ENCODE assay signal across 11 cellular contexts in genomic region chr6:80029442-80029841, GRCh38. TPM values are rescaled to one million over a fixed set of nuclear protein-coding genes. Genes with fewer than 3 reads are reported as not detected.
DNase-seq lines count a peak whose midpoint lies in the region; ATAC-seq and TF ChIP-seq lines count a peak whose summit lies in the region.
"Had no signal": no experiment of that assay in that cellular context is flagged by ENCODE, and none has a peak within 500 bp of the region (broad histone marks: within the 10 kb centered on the region; RNA-seq: fewer than 3 reads in every experiment).

No MANE protein-coding gene starts in this region.

- no peaks in the 10 kb centered on the region for H3K27me3 ChIP-seq in transverse colon
- no peaks in the 10 kb centered on the region for H3K27me3 ChIP-seq in hepatocyte

- no peaks in the 10 kb centered on the region for H3K9me3 ChIP-seq in transverse colon
- no peaks in the 10 kb centered on the region for H3K9me3 ChIP-seq in hepatocyte (ENCODE audit: low read depth)

- TF ChIP-seq POLR2A in transverse colon (IDR thresholded peaks at IDR 0.05): no peak

- H3K4me2 ChIP-seq in hepatocyte: no peak overlapping the region

- no peaks in the 10 kb centered on the region for H3K9me2 ChIP-seq in hepatocyte (replicated peaks; ENCODE audit: insufficient read depth)

- H3K9me3 Mint-ChIP-seq in type B pancreatic cell: no peaks in the 10 kb centered on the region
- H3K9me3 Mint-ChIP-seq: IgD-negative memory B cell had no signal

- WGBS in transverse colon (ENCODE audit: low coverage in 1 of 2), 2 donors: 65 to 70% methylated on average over 3 of the region's 3 CpGs
- 82% methylated on average over 3 of the region's 3 CpGs for WGBS in hepatocyte (ENCODE audit: low lambda C conversion rate, missing lambda C conversion rate)

- H3K79me2 ChIP-seq in hepatocyte: no peaks in the 10 kb centered on the region

- H3K36me3 ChIP-seq in transverse colon: no peaks in the 10 kb centered on the region
- H3K36me3 ChIP-seq in hepatocyte (replicated peaks; ENCODE audit: insufficient read depth, low read depth): no peaks in the 10 kb centered on the region

- in situ Hi-C loops in transverse colon (cut with MboI; ENCODE audit: low pct_ligation_motif_present in 1 of 4, low pct_unique_long_range_greater_than_20kb in 1 of 4, low sequenced_read_pairs in 3 of 4): no loop called here

- H3K27ac ChIP-seq in transverse colon (no peak overlapping the region), hepatocyte (no peak overlapping the region)

- no peak overlapping the region for H3K4me3 Mint-ChIP-seq in type B pancreatic cell
- H3K4me3 Mint-ChIP-seq: IgD-negative memory B cell had no signal

- H3K27me3 Mint-ChIP-seq in type B pancreatic cell: no peaks in the 10 kb centered on the region
- H3K27me3 Mint-ChIP-seq: IgD-negative memory B cell had no signal

- intact Hi-C loops in transverse colon (cut with DNase I; ENCODE audit: low total_unique reads): no loop called here

- H3K4me1 ChIP-seq in transverse colon (no peaks in the 10 kb centered on the region), hepatocyte (ENCODE audit: insufficient read depth) (no peaks in the 10 kb centered on the region)

- TF ChIP-seq CTCF in transverse colon (IDR thresholded peaks at IDR 0.05) (no peak), hepatocyte (IDR thresholded peaks at IDR 0.05; ENCODE audit: poor library complexity) (no peak), type B pancreatic cell (conservative IDR thresholded peaks at IDR 0.05) (no peak)

- H3K36me3 Mint-ChIP-seq in type B pancreatic cell: peaks cover 14% of the 10 kb centered on the region

- H3K27ac Mint-ChIP-seq in type B pancreatic cell: no peak overlapping the region
- H3K27ac Mint-ChIP-seq: IgD-negative memory B cell had no signal

- H4K20me1 ChIP-seq in hepatocyte (ENCODE audit: insufficient read depth, poor library complexity, severe bottlenecking): no peaks in the 10 kb centered on the region

- ATAC-seq in GM18907 (IDR thresholded peaks at IDR 0.05; ENCODE audit: unreplicated experiment) (peak; percentile 83), HG02588 (IDR thresholded peaks at IDR 0.05; ENCODE audit: unreplicated experiment) (peak; percentile 93), HG03521 (IDR thresholded peaks at IDR 0.05; ENCODE audit: unreplicated experiment) (peak; percentile 86)

- no peak overlapping the region for H3K4me3 ChIP-seq in transverse colon
- H3K4me3 ChIP-seq in hepatocyte: no peak overlapping the region

- no peaks in the 10 kb centered on the region for H3K4me1 Mint-ChIP-seq in type B pancreatic cell (ENCODE audit: unreplicated experiment)

- H2AFZ ChIP-seq in hepatocyte: no peak overlapping the region

- DNase-seq in CD1c-positive myeloid dendritic cell (ENCODE audit: extremely low spot score) (peak; percentile 72), transverse colon (no peak), hepatocyte (ENCODE audit: low spot score) (no peak), type B pancreatic cell (ENCODE audit: extremely low spot score, unreplicated experiment) (no peak)
- DNase-seq in stimulated activated naive CD4-positive, alpha-beta T cell (lab: John Stamatoyannopoulos, UW): no peak
- DNase-seq: activated CD8-positive, alpha-beta memory T cell treated with anti-CD3 and anti-CD28 coated beads, Interleukin-2, amount 50 U/mL, for 4 hours; NCI-H446 had no signal

- TF ChIP-seq EP300 in transverse colon (IDR thresholded peaks at IDR 0.05; ENCODE audit: low read depth): no peak

RNA-seq across cellular contexts. Expression of gene TTK, which starts 25.0 kb away (rescaled TPM):
- total RNA-seq in transverse colon (1 to 10 TPM; 1.2 to 9.4 (median 1.7) TPM), hepatocyte (10.2 and 10.7 TPM in 2 replicates), type B pancreatic cell (ENCODE audit: low replicate concordance) (13.4 and 32.1 TPM in 2 replicates)
- 3.1 and 4.0 TPM in 2 replicates for polyA plus RNA-seq in hepatocyte
